Comparison of ENCODE assay signal across 22 cellular contexts in genomic region chr5:62942384-62942783, GRCh38.
"Had no signal": no experiment of that assay in that cellular context is flagged by ENCODE, and none has a peak within 500 bp of the region (broad histone marks: within the 10 kb centered on the region; RNA-seq: fewer than 3 reads in every experiment).

No MANE protein-coding gene starts in this region.

- H3K4me1 ChIP-seq: left ventricle myocardium inferior, psoas muscle, suprapubic skin, transverse colon, uterus had no signal

- H3K27me3 ChIP-seq: ovary, suprapubic skin, transverse colon, uterus had no signal

- ATAC-seq: activated CD8-positive, alpha-beta T cell treated with anti-CD3 and anti-CD28 coated beads, Interleukin-2, amount 10 ng/mL, durations not matched to agents 7 days and 5 days; activated naive CD4-positive, alpha-beta T cell treated with anti-CD3 and anti-CD28 coated beads, Interleukin-2, amount 50 U/mL, for 72 hours; esophagus mucosa; naive thymus-derived CD8-positive, alpha-beta T cell; psoas muscle; right cardiac atrium; stimulated activated effector memory CD8-positive, alpha-beta T cell treated with anti-CD3 and anti-CD28 coated beads, Interleukin-12 subunit alpha, Interleukin-12 subunit beta, amount 100 ng/mL, for 72 hours; stimulated activated naive CD8-positive, alpha-beta T cell treated with anti-CD3 and anti-CD28 coated beads, Interleukin-15, amount 100 ng/mL, for 72 hours had no signal

- H3K27ac ChIP-seq: left ventricle myocardium inferior, ovary, psoas muscle, skin epidermis, suprapubic skin, transverse colon, uterus had no signal

- DNase-seq: activated CD4-positive, alpha-beta T cell treated with anti-CD3 and anti-CD28 coated beads for 1 hour; activated CD4-positive, alpha-beta T cell treated with anti-CD3 and anti-CD28 coated beads, Interleukin-2, amount 50 U/mL, for 1 hour; activated CD8-positive, alpha-beta T cell treated with anti-CD3 and anti-CD28 coated beads, Interleukin-2, amount 10 ng/mL, durations not matched to agents 7 days and 5 days; aorta; caudate nucleus; effector memory CD4-positive, alpha-beta T cell; glutamatergic neuron; hippocampal formation; left ventricle myocardium inferior; naive thymus-derived CD8-positive, alpha-beta T cell; ovary; psoas muscle; right cardiac atrium; stimulated activated CD4-positive, alpha-beta T cell treated with anti-CD3 and anti-CD28 coated beads, Interleukin-2, amount 100 ng/mL, for 24 hours; stimulated activated naive CD8-positive, alpha-beta T cell treated with anti-CD3 and anti-CD28 coated beads, Interleukin-15, amount 100 ng/mL, for 72 hours; transverse colon; uterus had no signal

- H3K9me3 ChIP-seq: left ventricle myocardium inferior, ovary, psoas muscle, suprapubic skin, transverse colon, uterus had no signal

- H3K4me3 ChIP-seq: left ventricle myocardium inferior, ovary, psoas muscle, skin epidermis, suprapubic skin, transverse colon, uterus had no signal

- H3K36me3 ChIP-seq: left ventricle myocardium inferior, ovary, suprapubic skin, transverse colon, uterus had no signal
